In genomic region chr22:23226497-23226850, GRCh38 we compare ENCODE assay signal across 9 cellular contexts. TPM values are rescaled to one million over a fixed set of nuclear protein-coding genes. Genes with fewer than 3 reads are reported as not detected.
DNase-seq lines count a peak whose midpoint lies in the region; ATAC-seq and TF ChIP-seq lines count a peak whose summit lies in the region.
"Had no signal": no experiment of that assay in that cellular context is flagged by ENCODE, and none has a peak within 500 bp of the region (broad histone marks: within the 10 kb centered on the region; RNA-seq: fewer than 3 reads in every experiment).

No MANE protein-coding gene starts in this region.

- peak overlapping the region; percentile 72 for H3K27ac Mint-ChIP-seq in activated CD4-positive, alpha-beta T cell treated with anti-CD3 and anti-CD28 coated beads for 36 hours

- H3K9ac ChIP-seq in adipocyte (ENCODE audit: low read length) (peak overlapping the region; percentile 47), subcutaneous abdominal adipose tissue (ENCODE audit: low read length in 5 of 5) (peak overlapping the region in 3 of 5 donors; percentile 10 to 35 (median 31))

- H3K36me3 ChIP-seq in adipocyte (ENCODE audit: control insufficient read depth, insufficient read depth, low read length, severe bottlenecking), result no peaks in the 10 kb centered on the region
- no peaks in the 10 kb centered on the region for H3K36me3 ChIP-seq in subcutaneous abdominal adipose tissue (ENCODE audit: control insufficient read depth in 5 of 5, insufficient read depth in 5 of 5, low read length in 5 of 5)

- H3K9me3 Mint-ChIP-seq in activated CD4-positive, alpha-beta T cell treated with anti-CD3 and anti-CD28 coated beads for 36 hours (ENCODE audit: low read depth), result peaks cover 23% of the 10 kb centered on the region

- CTCF ChIA-PET in activated CD4-positive, alpha-beta T cell treated with anti-CD3 and anti-CD28 coated beads for 36 hours (lab: Charles Lee), result interaction anchor here (0.9 to 2.6 kb wide), 3 partner anchors 10 to 17 kb away, joined by 3 to 8 read pairs (median 5); no protein-coding TSS in a partner anchor

- no peak for ATAC-seq in activated CD4-positive, alpha-beta T cell treated with anti-CD3 and anti-CD28 coated beads for 36 hours
- peak; percentile 26 for ATAC-seq in left ventricle myocardium superior
- no peak for ATAC-seq in HG02623 (IDR thresholded peaks at IDR 0.05; ENCODE audit: unreplicated experiment)
- no peak for ATAC-seq in omental fat pad (ENCODE audit: low FRiP score)

- H3K27me3 ChIP-seq in adipocyte (replicated peaks; ENCODE audit: control insufficient read depth, insufficient read depth, low read length), result no peaks in the 10 kb centered on the region
- no peaks in the 10 kb centered on the region for H3K27me3 ChIP-seq in subcutaneous abdominal adipose tissue (ENCODE audit: control insufficient read depth in 5 of 5, insufficient read depth in 4 of 5, low read length in 5 of 5)

- POLR2A ChIA-PET in activated CD4-positive, alpha-beta T cell treated with anti-CD3 and anti-CD28 coated beads for 36 hours (lab: Charles Lee), result interaction anchor here (0.7 kb wide), 1 partner anchor 45 kb away, joined by 4 read pairs; no protein-coding TSS in a partner anchor

- H3K4me3 Mint-ChIP-seq in activated CD4-positive, alpha-beta T cell treated with anti-CD3 and anti-CD28 coated beads for 36 hours, result no peak overlapping the region

- DNase-seq in activated CD4-positive, alpha-beta T cell treated with anti-CD3 and anti-CD28 coated beads for 36 hours, result no peak
- no peak for DNase-seq in activated CD4-positive, alpha-beta T cell treated with anti-CD3 and anti-CD28 coated beads, Interleukin-2, amount 50 U/mL, for 1 hour
- no peak for DNase-seq in adipocyte (ENCODE audit: low read depth)
- no peak for DNase-seq in left ventricle myocardium superior
- no peak for DNase-seq in stimulated activated naive CD4-positive, alpha-beta T cell (lab: John Stamatoyannopoulos, UW)
- DNase-seq in omental fat pad (ENCODE audit: low spot score), result no peak
- DNase-seq: NCI-H510A had no signal

- H3K27me3 Mint-ChIP-seq in activated CD4-positive, alpha-beta T cell treated with anti-CD3 and anti-CD28 coated beads for 36 hours, result no peaks in the 10 kb centered on the region

- H3K4me1 ChIP-seq in adipocyte (ENCODE audit: control insufficient read depth, insufficient read depth, low read length) (peaks cover 35% of the 10 kb centered on the region), subcutaneous abdominal adipose tissue (ENCODE audit: control insufficient read depth in 5 of 5, insufficient read depth in 5 of 5, low read length in 5 of 5) (peaks cover 14 to 60% (median 46%) of the 10 kb centered on the region in 5 donors)

- H3K36me3 Mint-ChIP-seq in activated CD4-positive, alpha-beta T cell treated with anti-CD3 and anti-CD28 coated beads for 36 hours (ENCODE audit: low read depth), result peaks cover 36% of the 10 kb centered on the region

- peaks cover 79% of the 10 kb centered on the region for H3K4me1 Mint-ChIP-seq in activated CD4-positive, alpha-beta T cell treated with anti-CD3 and anti-CD28 coated beads for 36 hours

- TF ChIP-seq CTCF in omental fat pad (IDR thresholded peaks at IDR 0.05), result no peak

- peak overlapping the region; percentile 68 for H3K27ac ChIP-seq in subcutaneous abdominal adipose tissue (ENCODE audit: low read depth, low read length)

- intact Hi-C loops in activated CD4-positive, alpha-beta T cell treated with anti-CD3 and anti-CD28 coated beads for 36 hours (cut with DNase I, micrococcal nuclease), result no loop called here
- intact Hi-C loops in left ventricle myocardium superior (cut with micrococcal nuclease), result no loop called here

- peaks cover 14% of the 10 kb centered on the region for H3K9me3 ChIP-seq in adipocyte (ENCODE audit: control insufficient read depth, low read length)
- peaks cover 0 to 9% (median 3%) of the 10 kb centered on the region in 5 donors for H3K9me3 ChIP-seq in subcutaneous abdominal adipose tissue (ENCODE audit: control insufficient read depth in 5 of 5, low read length in 5 of 5)

- H3K4me3 ChIP-seq in adipocyte (ENCODE audit: low read length) (peak overlapping the region; percentile 38), subcutaneous abdominal adipose tissue (ENCODE audit: low read depth in 1 of 5, low read length in 5 of 5) (no peak overlapping the region)

RNA-seq across cellular contexts. Expression of gene BCR, which starts 46.2 kb away (rescaled TPM):
- 10 to 100 TPM; 45.5 to 58.0 TPM for total RNA-seq in activated CD4-positive, alpha-beta T cell treated with anti-CD3 and anti-CD28 coated beads for 36 hours
- 25.0 TPM for total RNA-seq in left ventricle myocardium superior
- 100 to 1,000 TPM in 1 of 4 donors, 10 to 100 TPM in 3; 34.8 to 128 (median 51.4) TPM for total RNA-seq in omental fat pad
